In genomic region chr9:84397151-84397728, GRCh38 we compare ENCODE assay signal across 8 cellular contexts. TPM values are rescaled to one million over a fixed set of nuclear protein-coding genes. Genes with fewer than 3 reads are reported as not detected.
DNase-seq lines count a peak whose midpoint lies in the region; ATAC-seq, FAIRE-seq and TF ChIP-seq lines count a peak whose summit lies in the region.

No MANE protein-coding gene starts in this region.

- peaks cover 2% of the 10 kb centered on the region for H3K27me3 Mint-ChIP-seq in mesothelial cell of epicardium (ENCODE audit: low read depth)

- TF ChIP-seq CTCF in A673 (conservative IDR thresholded peaks at IDR 0.05; ENCODE audit: low read depth, low read length) (peak; percentile 86), mesothelial cell of epicardium (IDR thresholded peaks at IDR 0.05; ENCODE audit: unreplicated experiment) (peak; percentile 92)

- H3K4me1 Mint-ChIP-seq in mesothelial cell of epicardium = peaks cover 6% of the 10 kb centered on the region

- H3K4me3 ChIP-seq in A673 (ENCODE audit: low read depth, low read length, poor library complexity, severe bottlenecking) = no peak overlapping the region

- no peaks in the 10 kb centered on the region for H3K9me3 ChIP-seq in A673 (ENCODE audit: low read depth, low read length, poor library complexity, severe bottlenecking)

- H3K36me3 Mint-ChIP-seq in mesothelial cell of epicardium = no peaks in the 10 kb centered on the region

- peak; percentile 50 for FAIRE-seq in endometrium (lab: Jason Lieb, UNC)

- H3K4me3 Mint-ChIP-seq in mesothelial cell of epicardium = no peak overlapping the region

- CTCF ChIA-PET in A673 (lab: Charles Lee) = interaction anchor here (0.6 to 1.3 kb wide), 8 partner anchors 203 to 1375 kb away, joined by 3 to 11 read pairs (median 4); no protein-coding TSS in a partner anchor

- intact Hi-C loops in A673 (cut with micrococcal nuclease; ENCODE audit: unreplicated experiment) = loop anchor here (1.0 to 10.0 kb wide), 6 partner anchors 385 to 1388 kb away; no protein-coding TSS in a partner anchor

- H3K27ac Mint-ChIP-seq in mesothelial cell of epicardium = no peak overlapping the region

- peaks cover 3% of the 10 kb centered on the region for H3K4me1 ChIP-seq in A673 (ENCODE audit: insufficient read depth, low read length, poor library complexity, severe bottlenecking)

- BruUV-seq in A673 (replicated peaks; lab: Mats Ljungman, UMichigan) = no TSS peak

- no peak overlapping the region for H3K27ac ChIP-seq in A673 (ENCODE audit: low read depth, low read length, poor library complexity, severe bottlenecking)

- H3K9me3 Mint-ChIP-seq in mesothelial cell of epicardium = peaks cover 4% of the 10 kb centered on the region

- peak; percentile 73 for DNase-seq in A673 (ENCODE audit: low spot score)
- peak; percentile 65 for DNase-seq in NCI-H748 treated with DMSO at 0.1 percent for 48 hours (lab: John Stamatoyannopoulos, UW)
- DNase-seq in activated CD8-positive, alpha-beta memory T cell treated with anti-CD3 and anti-CD28 coated beads for 1 hour (ENCODE audit: extremely low read depth in 1 of 2, low read depth in 1 of 2) = peak; percentile 5 to 29
- peak; percentile 39 to 81 for DNase-seq in mesothelial cell of epicardium (ENCODE audit: low spot score in 2 of 2, unreplicated experiment in 2 of 2)
- peak; percentile 14 to 21 for DNase-seq in stimulated activated CD8-positive, alpha-beta memory T cell treated with anti-CD3 and anti-CD28 coated beads, Interleukin-2, amount 100 ng/mL, for 1 hour (ENCODE audit: low read depth in 2 of 2)

- peak; percentile 65 for ATAC-seq in GM18517 (IDR thresholded peaks at IDR 0.05; ENCODE audit: unreplicated experiment)
- peak; percentile 74 for ATAC-seq in HG03280 (IDR thresholded peaks at IDR 0.05; ENCODE audit: unreplicated experiment)

- H3K27me3 ChIP-seq in A673 (replicated peaks; ENCODE audit: insufficient read depth, low read depth, low read length, poor library complexity) = no peaks in the 10 kb centered on the region

- H3K36me3 ChIP-seq in A673 (ENCODE audit: insufficient read depth, low read length, poor library complexity, severe bottlenecking) = no peaks in the 10 kb centered on the region

- POLR2A ChIA-PET in A673 (lab: Charles Lee; ENCODE audit: low non-redundant PET) = no interaction called here

RNA-seq across cellular contexts. Expression of gene SLC28A3, which starts 56.7 kb away (rescaled TPM):
- not detected in 2 replicates for total RNA-seq in A673 (2021)
- total RNA-seq in mesothelial cell of epicardium = 0.72 to 0.89 TPM (median 0.84 TPM) in 3 replicates

Comparison
In these comparisons a context has a peak if more than half of its experiments do, and no peak if none do; other contexts are left out.
1. DNase-seq: peak in every context shown above with its lines; median percentile 73 in A673; 65 in NCI-H748 treated with DMSO at 0.1 percent for 48 hours; 60 in mesothelial cell of epicardium; 18 in stimulated activated CD8-positive, alpha-beta memory T cell treated with anti-CD3 and anti-CD28 coated beads, Interleukin-2, amount 100 ng/mL, for 1 hour; 17 in activated CD8-positive, alpha-beta memory T cell treated with anti-CD3 and anti-CD28 coated beads for 1 hour.